Comparison of ENCODE assay signal across 18 cellular contexts in the genomic region with DNA sequence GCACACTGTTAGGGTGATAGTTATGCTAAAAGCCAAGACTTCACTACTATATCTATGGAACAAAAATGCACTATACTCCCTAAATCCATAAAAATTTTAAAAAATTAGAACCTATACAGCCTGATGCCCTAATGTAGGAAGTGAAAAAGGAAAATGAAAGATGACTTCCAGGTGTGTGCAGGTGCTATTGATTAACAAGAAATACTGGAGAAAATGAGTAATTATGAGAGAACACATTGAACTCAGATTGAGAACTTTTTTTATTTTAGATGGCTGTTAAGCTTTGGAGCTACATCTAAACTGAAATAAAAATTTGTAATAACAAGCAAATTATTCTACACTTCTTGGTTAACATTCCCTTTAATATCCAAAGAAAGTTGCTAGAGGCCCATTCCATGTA.
DNase-seq lines count a peak whose midpoint lies in the region; ATAC-seq lines count a peak whose summit lies in the region.
"Had no signal": no experiment of that assay in that cellular context is flagged by ENCODE, and none has a peak within 500 bp of the region (broad histone marks: within the 10 kb centered on the region; RNA-seq: fewer than 3 reads in every experiment).

No MANE protein-coding gene starts in this region.

- ATAC-seq in GM18907 (IDR thresholded peaks at IDR 0.05; ENCODE audit: unreplicated experiment) (peak; percentile 36), GM21390 (IDR thresholded peaks at IDR 0.05; ENCODE audit: unreplicated experiment) (peak; percentile 36), HG02798 (IDR thresholded peaks at IDR 0.05; ENCODE audit: poor library complexity, unreplicated experiment) (peak; percentile 28), GM21367 (IDR thresholded peaks at IDR 0.05; ENCODE audit: unreplicated experiment) (no peak), GM18861 (IDR thresholded peaks at IDR 0.05; ENCODE audit: unreplicated experiment) (no peak)
- ATAC-seq: A549; CD8-positive, alpha-beta T cell; HCT116 had no signal

- H3K27me3 Mint-ChIP-seq in activated CD4-positive, alpha-beta memory T cell treated with anti-CD3 and anti-CD28 coated beads for 36 hours = no peaks in the 10 kb centered on the region
- H3K27me3 Mint-ChIP-seq: IgD-negative memory B cell had no signal

- intact Hi-C loops in activated CD4-positive, alpha-beta memory T cell treated with anti-CD3 and anti-CD28 coated beads for 36 hours (cut with micrococcal nuclease) = no loop called here

- H3K4me1 Mint-ChIP-seq in activated CD4-positive, alpha-beta memory T cell treated with anti-CD3 and anti-CD28 coated beads for 36 hours (ENCODE audit: low read depth) = no peaks in the 10 kb centered on the region
- H3K4me1 Mint-ChIP-seq: CD14-positive monocyte, IgD-negative memory B cell had no signal

- no peak overlapping the region for H3K4me3 Mint-ChIP-seq in activated CD4-positive, alpha-beta memory T cell treated with anti-CD3 and anti-CD28 coated beads for 36 hours
- H3K4me3 Mint-ChIP-seq: CD14-positive monocyte; CD8-positive, alpha-beta T cell; IgD-negative memory B cell had no signal

- H3K9me3 Mint-ChIP-seq in activated CD4-positive, alpha-beta memory T cell treated with anti-CD3 and anti-CD28 coated beads for 36 hours = peaks cover 2% of the 10 kb centered on the region
- H3K9me3 Mint-ChIP-seq: CD8-positive, alpha-beta T cell had no signal

- POLR2A ChIA-PET in activated CD4-positive, alpha-beta memory T cell treated with anti-CD3 and anti-CD28 coated beads for 36 hours (lab: Charles Lee) = no interaction called here

- no peaks in the 10 kb centered on the region for H3K36me3 Mint-ChIP-seq in activated CD4-positive, alpha-beta memory T cell treated with anti-CD3 and anti-CD28 coated beads for 36 hours
- H3K36me3 Mint-ChIP-seq: CD14-positive monocyte; CD8-positive, alpha-beta T cell had no signal

- H3K27ac Mint-ChIP-seq in activated CD4-positive, alpha-beta memory T cell treated with anti-CD3 and anti-CD28 coated beads for 36 hours = no peak overlapping the region
- H3K27ac Mint-ChIP-seq: CD14-positive monocyte; CD8-positive, alpha-beta T cell; IgD-negative memory B cell had no signal

- CTCF ChIA-PET in activated CD4-positive, alpha-beta memory T cell treated with anti-CD3 and anti-CD28 coated beads for 36 hours (lab: Charles Lee) = no interaction called here

- DNase-seq in NCI-H1105 (lab: John Stamatoyannopoulos, UW) = no peak
- no peak for DNase-seq in activated CD4-positive, alpha-beta memory T cell treated with anti-CD3 and anti-CD28 coated beads for 36 hours
- DNase-seq: CD8-positive, alpha-beta T cell; COR-L47; DMS153; DND-41; GDM1; GM23248; KG1 had no signal

Comparison
In these comparisons a context has a peak if more than half of its experiments do, and no peak if none do; other contexts are left out.
1. ATAC-seq: peak in GM18907 (single experiment), GM21390 (single experiment) and HG02798 (single experiment); none in GM21367 (single experiment) and GM18861 (single experiment).